In genomic region chr18:79483971-79484491, GRCh38 we compare ENCODE assay signal across 18 cellular contexts.
DNase-seq lines count a peak whose midpoint lies in the region; ATAC-seq and TF ChIP-seq lines count a peak whose summit lies in the region.
"Had no signal": no experiment of that assay in that cellular context is flagged by ENCODE, and none has a peak within 500 bp of the region (broad histone marks: within the 10 kb centered on the region; RNA-seq: fewer than 3 reads in every experiment).

No MANE protein-coding gene starts in this region.

- H3K9me3 ChIP-seq in SJSA1 (replicated peaks) (no peaks in the 10 kb centered on the region), sigmoid colon (no peaks in the 10 kb centered on the region)
- H3K9me3 ChIP-seq: HAP-1, testis had no signal

- no peak for TF ChIP-seq CTCF in sigmoid colon (IDR thresholded peaks at IDR 0.05)

- ATAC-seq in GM21423 (IDR thresholded peaks at IDR 0.05; ENCODE audit: unreplicated experiment) = no peak
- ATAC-seq: activated T-cell treated with anti-CD3 and anti-CD28 coated beads, Interleukin-2, amount 50 U/mL, for 72 hours had no signal

- intact Hi-C loops in sigmoid colon (cut with DNase I) = loop anchor here (2.0 kb wide), 1 partner anchor 65 kb away; no protein-coding TSS in a partner anchor

- no peak for TF ChIP-seq EP300 in sigmoid colon (IDR thresholded peaks at IDR 0.05)

- H3K27me3 ChIP-seq in H7 (ENCODE audit: control insufficient read depth, insufficient read depth, low read length) (no peaks in the 10 kb centered on the region), SJSA1 (replicated peaks) (no peaks in the 10 kb centered on the region), sigmoid colon (no peaks in the 10 kb centered on the region)
- H3K27me3 ChIP-seq: foreskin keratinocyte, testis had no signal

- 81 to 88% methylated on average over 15 of the region's 15 CpGs for whole genome bisulfite sequencing in sigmoid colon, 2 donors

- H3K4me3 ChIP-seq in H7 (ENCODE audit: insufficient read depth, low read depth, low read length) = no peak overlapping the region
- no peak overlapping the region for H3K4me3 ChIP-seq in SJSA1
- H3K4me3 ChIP-seq in sigmoid colon = no peak overlapping the region
- H3K4me3 ChIP-seq: HAP-1, testis had no signal

- H3K27ac ChIP-seq in SJSA1 = peak overlapping the region; percentile 95
- H3K27ac ChIP-seq in sigmoid colon = peak overlapping the region in 1 of 4 donors; percentile 71
- H3K27ac ChIP-seq: foreskin keratinocyte had no signal

- H3K36me3 ChIP-seq in H7 (replicated peaks; ENCODE audit: control insufficient read depth, insufficient read depth, low read length) (no peaks in the 10 kb centered on the region), SJSA1 (peaks cover 7% of the 10 kb centered on the region), sigmoid colon (peaks cover 9 to 31% (median 14%) of the 10 kb centered on the region in 4 donors)
- H3K36me3 ChIP-seq: HAP-1 had no signal

- DNase-seq in H7 (peak; percentile 64), SJSA1 (ENCODE audit: low read depth in 1 of 2, low spot score in 2 of 2) (no peak), iPS-NIHi11 (ENCODE audit: low spot score) (peak; percentile 31), sigmoid colon (peak; percentile 56), activated gamma-delta T cell treated with Interleukin-2 at 50 U/mL for 16 hours (no peak), NCI-H1092 (lab: John Stamatoyannopoulos, UW) (no peak)
- DNase-seq: activated CD4-positive, alpha-beta T cell treated with anti-CD3 and anti-CD28 coated beads, Interleukin-2, amount 50 U/mL, for 4 hours; activated T-cell treated with anti-CD3 and anti-CD28 coated beads, Interleukin-2, amount 50 U/mL, for 72 hours; amygdala; foreskin keratinocyte; GDM1; NCI-H187 treated with DMSO at 0.1 percent for 48 hours; NCI-H524; stimulated activated CD4-positive, alpha-beta T cell treated with anti-CD3 and anti-CD28 coated beads, Interleukin-2, amount 100 ng/mL, for 48 hours; SW 1271; testis had no signal

- TF ChIP-seq POLR2A in sigmoid colon (IDR thresholded peaks at IDR 0.05) = no peak

- H3K4me1 ChIP-seq in SJSA1 (replicated peaks) (peaks cover 30% of the 10 kb centered on the region), sigmoid colon (peaks cover 0 to 27% (median 25%) of the 10 kb centered on the region in 4 donors)
- H3K4me1 ChIP-seq: foreskin keratinocyte, HAP-1 had no signal

Comparison
In these comparisons a context has a peak if more than half of its experiments do, and no peak if none do; other contexts are left out.
1. DNase-seq: peak in H7 (single experiment), iPS-NIHi11 (single experiment) and sigmoid colon (single experiment); none in SJSA1 (0 of 2), activated gamma-delta T cell treated with Interleukin-2 at 50 U/mL for 16 hours (single experiment) and NCI-H1092 (single experiment).